ENCODE assay signal across 9 cellular contexts in genomic region chr14:100586153-100586519, GRCh38. TPM values are rescaled to one million over a fixed set of nuclear protein-coding genes. Genes with fewer than 3 reads are reported as not detected.
DNase-seq lines count a peak whose midpoint lies in the region; ATAC-seq and TF ChIP-seq lines count a peak whose summit lies in the region.
"Had no signal": no experiment of that assay in that cellular context is flagged by ENCODE, and none has a peak within 500 bp of the region (broad histone marks: within the 10 kb centered on the region; RNA-seq: fewer than 3 reads in every experiment).

No MANE protein-coding gene starts in this region.

- H3K18ac ChIP-seq in IMR-90 (ENCODE audit: low read depth, low read length) = no peak overlapping the region

- TF ChIP-seq RAD21 in IMR-90 (IDR thresholded peaks at IDR 0.05; ENCODE audit: low read length) = no peak

- H2AFZ ChIP-seq in ACC112 (ENCODE audit: low read length, unreplicated experiment) (peak overlapping the region; percentile 78), IMR-90 (replicated peaks; ENCODE audit: low read length, poor library complexity) (peak overlapping the region; percentile 86)

- H3K4me3 ChIP-seq in ACC112 (ENCODE audit: low read depth, low read length) (peak overlapping the region; percentile 86), IMR-90 (ENCODE audit: insufficient read depth, low read depth, low read length) (no peak overlapping the region), colonic mucosa (peak overlapping the region; percentile 49), mucosa of descending colon (no peak overlapping the region), thyroid gland (replicated peaks in 1 of 3) (peak overlapping the region in 1 of 3 donors; percentile 14)

- no peak overlapping the region for H2AK5ac ChIP-seq in IMR-90 (ENCODE audit: low read depth, low read length)

- no peak overlapping the region; the same call in 1 of the 2 replicates for H3K4me2 ChIP-seq in IMR-90 (ENCODE audit: low read depth, low read length)

- TF ChIP-seq POLR2A in IMR-90 (IDR thresholded peaks at IDR 0.05; ENCODE audit: low read depth, low read length) (no peak), thyroid gland (IDR thresholded peaks at IDR 0.05) (no peak)

- H3K79me1 ChIP-seq in IMR-90 (ENCODE audit: low read depth in 1 of 2, low read length in 2 of 2) = no peaks in the 10 kb centered on the region

- BruUV-seq in IMR-90 (replicated peaks; lab: Mats Ljungman, UMichigan) = no TSS peak

- H2BK5ac ChIP-seq in IMR-90 (ENCODE audit: low read depth, low read length, poor library complexity, severe bottlenecking) = no peak overlapping the region

- H3K23ac ChIP-seq in IMR-90 (ENCODE audit: low read depth, low read length) = no peak overlapping the region

- ATAC-seq in IMR-90 (ENCODE audit: low read depth) = no peak
- no peak for ATAC-seq in mucosa of descending colon
- ATAC-seq in HG03108 (IDR thresholded peaks at IDR 0.05; ENCODE audit: unreplicated experiment) = no peak
- ATAC-seq in HG03520 (IDR thresholded peaks at IDR 0.05; ENCODE audit: unreplicated experiment) = no peak
- no peak for ATAC-seq in GM18907 (IDR thresholded peaks at IDR 0.05; ENCODE audit: unreplicated experiment)

- DNase-seq in IMR-90 = no peak
- no peak for DNase-seq in colonic mucosa
- peak in 2 of 3 donors; percentile 33 to 55 for DNase-seq in mucosa of descending colon
- DNase-seq in thyroid gland = no peak
- DNase-seq: NCI-H2029 had no signal

- H2AK9ac ChIP-seq in IMR-90 (replicated peaks; ENCODE audit: low read depth, low read length, poor library complexity) = no peak overlapping the region

- no peak overlapping the region for H4K91ac ChIP-seq in IMR-90 (ENCODE audit: insufficient read depth, low read depth, low read length)

- CTCF ChIA-PET in IMR-90 (lab: Yijun Ruan, JAX) = no interaction called here

- H4K20me1 ChIP-seq in IMR-90 (ENCODE audit: insufficient read depth, low read length) = no peaks in the 10 kb centered on the region

- H2BK15ac ChIP-seq in IMR-90 (ENCODE audit: low read depth, low read length) = no peak overlapping the region

- H3K36me3 ChIP-seq in ACC112 (ENCODE audit: insufficient read depth, low read length) (no peaks in the 10 kb centered on the region), IMR-90 (ENCODE audit: control insufficient read depth, insufficient read depth, low read length) (no peaks in the 10 kb centered on the region), colonic mucosa (no peaks in the 10 kb centered on the region), mucosa of descending colon (ENCODE audit: low read depth) (no peaks in the 10 kb centered on the region), thyroid gland (no peaks in the 10 kb centered on the region)

- no peaks in the 10 kb centered on the region for H3K79me2 ChIP-seq in ACC112 (ENCODE audit: control insufficient read depth, insufficient read depth, low read length, unreplicated experiment)

- H3K9ac ChIP-seq in IMR-90 (ENCODE audit: low read depth, low read length) (no peak overlapping the region), colonic mucosa (ENCODE audit: low read depth in 2 of 2, low read length in 2 of 2) (peak overlapping the region in 1 of 2 donors; percentile 50)

- H3K4ac ChIP-seq in IMR-90 (ENCODE audit: low read depth, low read length) = no peak overlapping the region

- in situ Hi-C loops in IMR-90 (cut with MboI; ENCODE audit: low sequenced_read_pairs) = no loop called here

- intact Hi-C loops in IMR-90 (cut with micrococcal nuclease) = no loop called here
- intact Hi-C loops in colonic mucosa (cut with DNase I) = no loop called here
- intact Hi-C loops in mucosa of descending colon (cut with DNase I, micrococcal nuclease) = no loop called here
- intact Hi-C loops in thyroid gland (cut with DNase I) = no loop called here

- H3K56ac ChIP-seq in IMR-90 (ENCODE audit: extremely low read depth, insufficient read depth, low read length) = no peak overlapping the region

- no CpG with 5 or more reads among the region's 16 CpGs for WGBS in IMR-90 (ENCODE audit: extremely low coverage in 2 of 2, insufficient read length in 1 of 2), 2 experiments
- WGBS in thyroid gland, 2 donors = 26 to 33% methylated on average over 1 to 15 of the region's 16 CpGs

- H3K4me1 ChIP-seq in ACC112 (ENCODE audit: control insufficient read depth, insufficient read depth, low read length, unreplicated experiment) = peaks cover 18% of the 10 kb centered on the region
- no peaks in the 10 kb centered on the region for H3K4me1 ChIP-seq in IMR-90 (ENCODE audit: control insufficient read depth, insufficient read depth, low read length)
- H3K4me1 ChIP-seq in colonic mucosa = no peaks in the 10 kb centered on the region
- H3K4me1 ChIP-seq in mucosa of descending colon (ENCODE audit: low read depth) = peaks cover 3% of the 10 kb centered on the region
- peaks cover 0 to 7% of the 10 kb centered on the region in 2 donors for H3K4me1 ChIP-seq in thyroid gland

- TF ChIP-seq CTCF in IMR-90 (conservative IDR thresholded peaks at IDR 0.05; ENCODE audit: low read depth, low read length) (no peak), colonic mucosa (IDR thresholded peaks at IDR 0.05) (no peak), mucosa of descending colon (IDR thresholded peaks at IDR 0.05) (no peak), thyroid gland (IDR thresholded peaks at IDR 0.05) (no peak)

- H3K27ac ChIP-seq in ACC112 (ENCODE audit: low read depth, low read length) (no peak overlapping the region), IMR-90 (ENCODE audit: insufficient read depth, low read length) (no peak overlapping the region), colonic mucosa (no peak overlapping the region), thyroid gland (no peak overlapping the region)

- H3K27me3 ChIP-seq in ACC112 (ENCODE audit: insufficient read depth, low read length) (no peaks in the 10 kb centered on the region), IMR-90 (ENCODE audit: control insufficient read depth, insufficient read depth, low read length) (peaks cover 56% of the 10 kb centered on the region), colonic mucosa (peaks cover 8% of the 10 kb centered on the region), thyroid gland (no peaks in the 10 kb centered on the region)

- dilution Hi-C loops in IMR-90 (cut with HindIII; ENCODE audit: low sequenced_read_pairs, unreplicated experiment) = no loop called here

- no peak overlapping the region for H4K8ac ChIP-seq in IMR-90 (ENCODE audit: low read depth in 2 of 2, low read length in 2 of 2)

- H3K9me3 ChIP-seq in IMR-90 (ENCODE audit: control insufficient read depth, insufficient read depth, low read length) = no peaks in the 10 kb centered on the region
- no peaks in the 10 kb centered on the region for H3K9me3 ChIP-seq in colonic mucosa
- H3K9me3 ChIP-seq in mucosa of descending colon = no peaks in the 10 kb centered on the region
- H3K9me3 ChIP-seq in thyroid gland = no peaks in the 10 kb centered on the region

- H3K9me1 ChIP-seq in IMR-90 (ENCODE audit: insufficient read depth, low read length) = no peaks in the 10 kb centered on the region

- H4K5ac ChIP-seq in IMR-90 (ENCODE audit: low read depth, low read length) = no peak overlapping the region

- no peak overlapping the region for H2BK20ac ChIP-seq in IMR-90 (ENCODE audit: low read depth, low read length)

- H2BK120ac ChIP-seq in IMR-90 (ENCODE audit: low read depth, low read length) = no peak overlapping the region

- H3K14ac ChIP-seq in IMR-90 (replicated peaks; ENCODE audit: low read depth, low read length) = no peak overlapping the region

- POLR2A ChIA-PET in IMR-90 (lab: Charles Lee; ENCODE audit: unreplicated experiment) = no interaction called here

TF ChIP-seq in IMR-90, 13 proteins besides CTCF, POLR2A, EP300 and RAD21:
- TF ChIP-seq MAZ (IDR thresholded peaks at IDR 0.05; ENCODE audit: borderline replicate concordance, low read depth, low read length) = no peak
- TF ChIP-seq FOS (IDR thresholded peaks at IDR 0.05; ENCODE audit: low read depth, low read length) = no peak
- no peak for TF ChIP-seq ELK1 (IDR thresholded peaks at IDR 0.05; ENCODE audit: borderline replicate concordance, low read depth, low read length)
- TF ChIP-seq CEBPB (IDR thresholded peaks at IDR 0.05; ENCODE audit: low read depth, low read length) = no peak
- no peak for TF ChIP-seq MXI1 (IDR thresholded peaks at IDR 0.05; ENCODE audit: borderline replicate concordance, low read depth, low read length)
- no peak for TF ChIP-seq MAFK (IDR thresholded peaks at IDR 0.05; ENCODE audit: low read depth, low read length)
- no peak for TF ChIP-seq RCOR1 (IDR thresholded peaks at IDR 0.05; ENCODE audit: insufficient replicate concordance, low read length)
- no peak for TF ChIP-seq USF2 (IDR thresholded peaks at IDR 0.05; ENCODE audit: low read depth, low read length)

RNA-seq across cellular contexts. Expression of gene BEGAIN, which starts 1.1 kb away (rescaled TPM):
- total RNA-seq in IMR-90 (2012; rRNA removed) (0.18 and 0.28 TPM in 2 replicates), colonic mucosa (under 1 TPM; 0.74 to 0.99 TPM), mucosa of descending colon (1 to 10 TPM in 2 of 3 donors, under 1 TPM in 1; 0.75 to 2.5 (median 1.1) TPM), thyroid gland (1 to 10 TPM in 1 of 4 donors, under 1 TPM in 2, not detected in 1; 0.22 to 1.3 (median 0.50) TPM)
- 0.99 and 1.2 TPM in 2 replicates for polyA plus RNA-seq in IMR-90 (2012; rRNA removed)
- polyA plus RNA-seq in IMR-90 (2012; cell fraction: cytosol; rRNA removed) = 1.5 and 1.6 TPM in 2 replicates
- 4.0 and 6.6 TPM in 2 replicates for polyA plus RNA-seq in IMR-90 (2012; cell fraction: nucleus; rRNA removed; ENCODE audit: low replicate concordance)

Comparison
In these comparisons a context has a peak if more than half of its experiments do, and no peak if none do; other contexts are left out.
1. H3K4me3 ChIP-seq: peak in ACC112 (single experiment) and colonic mucosa (single experiment); none in IMR-90 (single experiment) and mucosa of descending colon (single experiment).
2. DNase-seq: peak in mucosa of descending colon (2 of 3); none in IMR-90 (single experiment), colonic mucosa (single experiment) and thyroid gland (0 of 2).